15 cellular contexts compared by ENCODE assay signal in genomic region chr7:87528733-87529132, GRCh38. TPM values are rescaled to one million over a fixed set of nuclear protein-coding genes. Genes with fewer than 3 reads are reported as not detected.
A peak's percentile ranks its signal among the peaks of the same experiment; 100 is the strongest.
DNase-seq lines count a peak whose midpoint lies in the region; ATAC-seq and TF ChIP-seq lines count a peak whose summit lies in the region.
"Had no signal": no experiment of that assay in that cellular context is flagged by ENCODE, and none has a peak within 500 bp of the region (broad histone marks: within the 10 kb centered on the region; RNA-seq: fewer than 3 reads in every experiment).

No MANE protein-coding gene starts in this region.

- intact Hi-C loops in dorsolateral prefrontal cortex (cut with DNase I) = no loop called here

- no peaks in the 10 kb centered on the region for H3K27me3 Mint-ChIP-seq in GM23338 (ENCODE audit: insufficient read depth, low read depth, poor library complexity)
- H3K27me3 Mint-ChIP-seq in T-helper 17 cell = peaks cover 7% of the 10 kb centered on the region

- H3K27ac Mint-ChIP-seq in GM23338 = peak overlapping the region; percentile 4; the same call in 1 of the 2 replicates
- peak overlapping the region; percentile 2 for H3K27ac Mint-ChIP-seq in T-helper 17 cell
- H3K27ac Mint-ChIP-seq in stimulated activated effector memory CD8-positive, alpha-beta T cell treated with anti-CD3 and anti-CD28 coated beads, Interleukin-12 subunit alpha, Interleukin-12 subunit beta, amount 100 ng/mL, for 72 hours = peak overlapping the region; percentile 5

- H3K4me1 Mint-ChIP-seq in GM23338 (peaks cover 3% of the 10 kb centered on the region; the same call in 2 of the 3 replicates), T-helper 17 cell (peaks cover 7% of the 10 kb centered on the region)
- peaks cover 5% of the 10 kb centered on the region for H3K4me1 Mint-ChIP-seq in stimulated activated effector memory CD8-positive, alpha-beta T cell treated with anti-CD3 and anti-CD28 coated beads, Interleukin-12 subunit alpha, Interleukin-12 subunit beta, amount 100 ng/mL, for 72 hours
- H3K4me1 Mint-ChIP-seq: CD8-positive, alpha-beta memory T cell had no signal

- no peaks in the 10 kb centered on the region for H3K9me3 Mint-ChIP-seq in GM23338
- H3K9me3 Mint-ChIP-seq in stimulated activated effector memory CD8-positive, alpha-beta T cell treated with anti-CD3 and anti-CD28 coated beads, Interleukin-12 subunit alpha, Interleukin-12 subunit beta, amount 100 ng/mL, for 72 hours = peaks cover 2% of the 10 kb centered on the region
- H3K9me3 Mint-ChIP-seq: CD8-positive, alpha-beta memory T cell had no signal

- ATAC-seq in GM23338 = no peak
- ATAC-seq in T-helper 17 cell = no peak
- no peak for ATAC-seq in stimulated activated effector memory CD8-positive, alpha-beta T cell treated with anti-CD3 and anti-CD28 coated beads, Interleukin-12 subunit alpha, Interleukin-12 subunit beta, amount 100 ng/mL, for 72 hours
- no peak for ATAC-seq in HG03565 (IDR thresholded peaks at IDR 0.05; ENCODE audit: unreplicated experiment)

- no peak overlapping the region for H3K4me2 ChIP-seq in GM23338
- H3K4me2 ChIP-seq: BLaER1 had no signal

- H3K27ac ChIP-seq in GM23338 (ENCODE audit: low read depth) (no peak overlapping the region), dorsolateral prefrontal cortex (no peak overlapping the region)
- H3K27ac ChIP-seq: BLaER1 had no signal

- H3K9me2 ChIP-seq in GM23338 (ENCODE audit: insufficient read depth) = no peaks in the 10 kb centered on the region

- TF ChIP-seq CTCF in GM23338 (conservative IDR thresholded peaks at IDR 0.05; ENCODE audit: low read depth in 2 of 2) (no peak), dorsolateral prefrontal cortex (IDR thresholded peaks at IDR 0.05 in 54 of 56, conservative IDR thresholded peaks at IDR 0.05 in 2 of 56; ENCODE audit: low read depth in 1 of 56, partially characterized antibody in 56 of 56) (no peak)

- no peaks in the 10 kb centered on the region for H3F3A ChIP-seq in GM23338 (replicated peaks; ENCODE audit: low read depth)

- H3K27me3 ChIP-seq in GM23338 (ENCODE audit: insufficient read depth) = no peaks in the 10 kb centered on the region
- no peaks in the 10 kb centered on the region for H3K27me3 ChIP-seq in dorsolateral prefrontal cortex
- H3K27me3 ChIP-seq: BLaER1 had no signal

- no peak overlapping the region for H3K4me3 ChIP-seq in GM23338
- H3K4me3 ChIP-seq in dorsolateral prefrontal cortex = no peak overlapping the region
- H3K4me3 ChIP-seq: BLaER1, HAP-1 had no signal

- H3K36me3 ChIP-seq in GM23338 (ENCODE audit: insufficient read depth) = no peaks in the 10 kb centered on the region
- H3K36me3 ChIP-seq: BLaER1, HAP-1 had no signal

- no peak overlapping the region for H2AFZ ChIP-seq in GM23338

- H3K79me2 ChIP-seq in GM23338 (replicated peaks; ENCODE audit: insufficient read depth) = no peaks in the 10 kb centered on the region

- H3K4me1 ChIP-seq in GM23338 (ENCODE audit: insufficient read depth) = no peaks in the 10 kb centered on the region
- H3K4me1 ChIP-seq: HAP-1 had no signal

- no peaks in the 10 kb centered on the region for H3K36me3 Mint-ChIP-seq in GM23338 (ENCODE audit: low read depth)
- peaks cover 11% of the 10 kb centered on the region for H3K36me3 Mint-ChIP-seq in T-helper 17 cell (ENCODE audit: low read depth)
- peaks cover 30% of the 10 kb centered on the region for H3K36me3 Mint-ChIP-seq in stimulated activated effector memory CD8-positive, alpha-beta T cell treated with anti-CD3 and anti-CD28 coated beads, Interleukin-12 subunit alpha, Interleukin-12 subunit beta, amount 100 ng/mL, for 72 hours

- H3K9me3 ChIP-seq in T-helper 17 cell (ENCODE audit: control insufficient read depth, low read length, poor library complexity, severe bottlenecking) = no peaks in the 10 kb centered on the region
- H3K9me3 ChIP-seq: BLaER1, Caco-2, HAP-1 had no signal

- H3K4me3 Mint-ChIP-seq in GM23338 (no peak overlapping the region), T-helper 17 cell (no peak overlapping the region)
- no peak overlapping the region for H3K4me3 Mint-ChIP-seq in stimulated activated effector memory CD8-positive, alpha-beta T cell treated with anti-CD3 and anti-CD28 coated beads, Interleukin-12 subunit alpha, Interleukin-12 subunit beta, amount 100 ng/mL, for 72 hours
- H3K4me3 Mint-ChIP-seq: CD8-positive, alpha-beta memory T cell had no signal

- no peaks in the 10 kb centered on the region for H4K20me1 ChIP-seq in GM23338 (replicated peaks; ENCODE audit: insufficient read depth)
- H4K20me1 ChIP-seq: BLaER1 had no signal

- DNase-seq in GM23338 (ENCODE audit: low spot score) (peak; percentile 5), T-helper 17 cell (no peak), kidney tubule cell (ENCODE audit: low spot score) (peak; percentile 6), dorsolateral prefrontal cortex (no peak), iPS-NIHi11 (ENCODE audit: low spot score) (no peak)
- DNase-seq in stimulated activated effector memory CD8-positive, alpha-beta T cell treated with anti-CD3 and anti-CD28 coated beads, Interleukin-12 subunit alpha, Interleukin-12 subunit beta, amount 100 ng/mL, for 72 hours (ENCODE audit: low spot score in 2 of 2) = no peak
- DNase-seq: AML-193; Caco-2; CD8-positive, alpha-beta memory T cell; DND-41; GDM1; GOT3 had no signal

TF ChIP-seq in GM23338, 12 proteins besides CTCF, POLR2A, EP300 and RAD21 (continues in another document):
- TF ChIP-seq JUNB (IDR thresholded peaks at IDR 0.05; ENCODE audit: unreplicated experiment) = no peak
- TF ChIP-seq ZNF462 (CRISPR knock-in tag; IDR thresholded peaks at IDR 0.05) = no peak
- no peak for TF ChIP-seq POLR2AphosphoS5 (IDR thresholded peaks at IDR 0.05; ENCODE audit: low read depth)
- TF ChIP-seq NANOG (IDR thresholded peaks at IDR 0.05; ENCODE audit: borderline replicate concordance) = no peak

RNA-seq across cellular contexts. Expression of gene ABCB4, which starts 53.3 kb away (rescaled TPM):
- total RNA-seq in GM23338 (2014; rRNA removed; shearing (Covaris generic)) = 1.2 and 3.0 TPM in 2 replicates
- polyA plus RNA-seq in GM23338 (2016; fragmentation: Nextera tagmentation; extraction: Ambion mirVana) = 1.0 and 1.5 TPM in 2 replicates
- total RNA-seq in T-helper 17 cell (under 1 TPM; 0.23 to 0.87 TPM), dorsolateral prefrontal cortex (1 to 10 TPM in 41 of 120 experiments, under 1 TPM in 68, not detected in 11; 0.14 to 4.7 (median 0.90) TPM)
- polyA plus RNA-seq: CD8-positive, alpha-beta memory T cell had no signal

Comparison
In these comparisons a context has a peak if more than half of its experiments do, and no peak if none do; other contexts are left out.
1. DNase-seq: peak in GM23338 (single experiment) and kidney tubule cell (single experiment); none in T-helper 17 cell (0 of 3), stimulated activated effector memory CD8-positive, alpha-beta T cell treated with anti-CD3 and anti-CD28 coated beads, Interleukin-12 subunit alpha, Interleukin-12 subunit beta, amount 100 ng/mL, for 72 hours (0 of 2), dorsolateral prefrontal cortex (0 of 10) and iPS-NIHi11 (single experiment).
2. Peak in every context shown above with its lines, with median percentiles within 50 percentile points of each other: H3K27ac Mint-ChIP-seq.